Comparison of ENCODE assay signal across 24 cellular contexts in genomic region chr18:26403451-26403850, GRCh38.
"Had no signal": no experiment of that assay in that cellular context is flagged by ENCODE, and none has a peak within 500 bp of the region (broad histone marks: within the 10 kb centered on the region; RNA-seq: fewer than 3 reads in every experiment).

No MANE protein-coding gene starts in this region.

- H3K27me3 ChIP-seq: dorsolateral prefrontal cortex, esophagus muscularis mucosa, esophagus squamous epithelium, foreskin keratinocyte, gastrocnemius medialis, gastroesophageal sphincter, heart left ventricle, heart right ventricle, hepatocyte had no signal

- H3K9me3 ChIP-seq: esophagus muscularis mucosa, esophagus squamous epithelium, gastrocnemius medialis, gastroesophageal sphincter, heart left ventricle, heart right ventricle had no signal

- H3K4me3 ChIP-seq: coronary artery, dorsolateral prefrontal cortex, esophagus muscularis mucosa, esophagus squamous epithelium, gastrocnemius medialis, gastroesophageal sphincter, heart left ventricle, heart right ventricle, hepatocyte had no signal

- H3K4me3 Mint-ChIP-seq: dendritic cell treated with granulocyte-macrophage colony-stimulating factor and Interleukin-4, amounts not matched to agents 40 ng/mL and 50 ng/mL, for 4 days; effector memory CD8-positive, alpha-beta T cell; endodermal cell had no signal

- DNase-seq: cortex of kidney; dermis blood vessel endothelial cell; dorsolateral prefrontal cortex; effector CD4-positive, alpha-beta T cell; effector CD8-positive, alpha-beta T cell; effector memory CD4-positive, alpha-beta T cell; effector memory CD8-positive, alpha-beta T cell; endodermal cell; esophagus squamous epithelium; foreskin keratinocyte; foreskin melanocyte; gastrocnemius medialis; glutamatergic neuron; head of caudate nucleus; heart left ventricle; heart right ventricle; hippocampal formation had no signal

- H3K4me1 ChIP-seq: esophagus muscularis mucosa, gastrocnemius medialis, gastroesophageal sphincter, heart left ventricle, heart right ventricle had no signal

- H3K36me3 ChIP-seq: esophagus muscularis mucosa, esophagus squamous epithelium, gastrocnemius medialis, gastroesophageal sphincter, heart left ventricle, heart right ventricle had no signal

- H3K27me3 Mint-ChIP-seq: dendritic cell treated with granulocyte-macrophage colony-stimulating factor and Interleukin-4, amounts not matched to agents 40 ng/mL and 50 ng/mL, for 4 days; effector memory CD8-positive, alpha-beta T cell had no signal

- ATAC-seq: effector memory CD8-positive, alpha-beta T cell; esophagus mucosa; foreskin keratinocyte; gastrocnemius medialis; gastroesophageal sphincter; heart left ventricle; heart right ventricle had no signal

- H3K27ac ChIP-seq: coronary artery, dorsolateral prefrontal cortex, epithelial cell of prostate, esophagus muscularis mucosa, esophagus squamous epithelium, foreskin keratinocyte, gastrocnemius medialis, gastroesophageal sphincter, heart left ventricle, heart right ventricle, hepatocyte had no signal

- H3K27ac Mint-ChIP-seq: dendritic cell treated with granulocyte-macrophage colony-stimulating factor and Interleukin-4, amounts not matched to agents 40 ng/mL and 50 ng/mL, for 4 days; effector memory CD8-positive, alpha-beta T cell; endodermal cell had no signal
